Comparison of ENCODE assay signal across 2 cellular contexts in the genomic region with DNA sequence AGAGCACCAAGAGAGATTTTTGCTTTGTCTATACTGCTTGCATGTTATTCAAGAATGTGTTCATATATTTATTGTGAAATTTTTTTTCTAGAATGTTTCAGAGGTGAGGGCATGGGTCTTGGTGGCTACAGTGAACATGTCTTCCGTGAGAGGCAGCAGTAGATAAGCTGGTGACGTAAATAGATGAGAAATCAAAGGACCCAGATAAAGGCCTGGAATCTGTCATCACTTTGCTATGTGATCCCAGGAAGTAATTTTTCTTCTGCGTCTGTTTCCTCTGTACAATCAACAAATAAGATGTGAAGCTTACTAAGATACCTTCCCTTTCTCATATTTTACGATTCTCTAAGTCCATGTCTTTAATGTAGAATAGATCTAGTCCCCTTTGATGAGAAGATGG.
TF ChIP-seq lines count a peak whose summit lies in the region.

No MANE protein-coding gene starts in this region.

TF ChIP-seq in IMR-90, 13 proteins besides CTCF, POLR2A, EP300 and RAD21:
- TF ChIP-seq CEBPB (IDR thresholded peaks at IDR 0.05; ENCODE audit: low read depth, low read length) (peak; percentile 41; the same call in 1 of the 2 replicates), FOS (IDR thresholded peaks at IDR 0.05; ENCODE audit: low read depth, low read length) (0 out of 2 replicates have a peak, but pooled peaks have one; percentile 4), NFE2L2 (IDR thresholded peaks at IDR 0.05; ENCODE audit: low read depth, low read length) (no peak)

TF ChIP-seq in K562, 482 proteins besides CTCF, POLR2A, EP300 and RAD21:
- TF ChIP-seq EGR1 (conservative IDR thresholded peaks at IDR 0.05) = no peak
- TF ChIP-seq, protein P1, sequence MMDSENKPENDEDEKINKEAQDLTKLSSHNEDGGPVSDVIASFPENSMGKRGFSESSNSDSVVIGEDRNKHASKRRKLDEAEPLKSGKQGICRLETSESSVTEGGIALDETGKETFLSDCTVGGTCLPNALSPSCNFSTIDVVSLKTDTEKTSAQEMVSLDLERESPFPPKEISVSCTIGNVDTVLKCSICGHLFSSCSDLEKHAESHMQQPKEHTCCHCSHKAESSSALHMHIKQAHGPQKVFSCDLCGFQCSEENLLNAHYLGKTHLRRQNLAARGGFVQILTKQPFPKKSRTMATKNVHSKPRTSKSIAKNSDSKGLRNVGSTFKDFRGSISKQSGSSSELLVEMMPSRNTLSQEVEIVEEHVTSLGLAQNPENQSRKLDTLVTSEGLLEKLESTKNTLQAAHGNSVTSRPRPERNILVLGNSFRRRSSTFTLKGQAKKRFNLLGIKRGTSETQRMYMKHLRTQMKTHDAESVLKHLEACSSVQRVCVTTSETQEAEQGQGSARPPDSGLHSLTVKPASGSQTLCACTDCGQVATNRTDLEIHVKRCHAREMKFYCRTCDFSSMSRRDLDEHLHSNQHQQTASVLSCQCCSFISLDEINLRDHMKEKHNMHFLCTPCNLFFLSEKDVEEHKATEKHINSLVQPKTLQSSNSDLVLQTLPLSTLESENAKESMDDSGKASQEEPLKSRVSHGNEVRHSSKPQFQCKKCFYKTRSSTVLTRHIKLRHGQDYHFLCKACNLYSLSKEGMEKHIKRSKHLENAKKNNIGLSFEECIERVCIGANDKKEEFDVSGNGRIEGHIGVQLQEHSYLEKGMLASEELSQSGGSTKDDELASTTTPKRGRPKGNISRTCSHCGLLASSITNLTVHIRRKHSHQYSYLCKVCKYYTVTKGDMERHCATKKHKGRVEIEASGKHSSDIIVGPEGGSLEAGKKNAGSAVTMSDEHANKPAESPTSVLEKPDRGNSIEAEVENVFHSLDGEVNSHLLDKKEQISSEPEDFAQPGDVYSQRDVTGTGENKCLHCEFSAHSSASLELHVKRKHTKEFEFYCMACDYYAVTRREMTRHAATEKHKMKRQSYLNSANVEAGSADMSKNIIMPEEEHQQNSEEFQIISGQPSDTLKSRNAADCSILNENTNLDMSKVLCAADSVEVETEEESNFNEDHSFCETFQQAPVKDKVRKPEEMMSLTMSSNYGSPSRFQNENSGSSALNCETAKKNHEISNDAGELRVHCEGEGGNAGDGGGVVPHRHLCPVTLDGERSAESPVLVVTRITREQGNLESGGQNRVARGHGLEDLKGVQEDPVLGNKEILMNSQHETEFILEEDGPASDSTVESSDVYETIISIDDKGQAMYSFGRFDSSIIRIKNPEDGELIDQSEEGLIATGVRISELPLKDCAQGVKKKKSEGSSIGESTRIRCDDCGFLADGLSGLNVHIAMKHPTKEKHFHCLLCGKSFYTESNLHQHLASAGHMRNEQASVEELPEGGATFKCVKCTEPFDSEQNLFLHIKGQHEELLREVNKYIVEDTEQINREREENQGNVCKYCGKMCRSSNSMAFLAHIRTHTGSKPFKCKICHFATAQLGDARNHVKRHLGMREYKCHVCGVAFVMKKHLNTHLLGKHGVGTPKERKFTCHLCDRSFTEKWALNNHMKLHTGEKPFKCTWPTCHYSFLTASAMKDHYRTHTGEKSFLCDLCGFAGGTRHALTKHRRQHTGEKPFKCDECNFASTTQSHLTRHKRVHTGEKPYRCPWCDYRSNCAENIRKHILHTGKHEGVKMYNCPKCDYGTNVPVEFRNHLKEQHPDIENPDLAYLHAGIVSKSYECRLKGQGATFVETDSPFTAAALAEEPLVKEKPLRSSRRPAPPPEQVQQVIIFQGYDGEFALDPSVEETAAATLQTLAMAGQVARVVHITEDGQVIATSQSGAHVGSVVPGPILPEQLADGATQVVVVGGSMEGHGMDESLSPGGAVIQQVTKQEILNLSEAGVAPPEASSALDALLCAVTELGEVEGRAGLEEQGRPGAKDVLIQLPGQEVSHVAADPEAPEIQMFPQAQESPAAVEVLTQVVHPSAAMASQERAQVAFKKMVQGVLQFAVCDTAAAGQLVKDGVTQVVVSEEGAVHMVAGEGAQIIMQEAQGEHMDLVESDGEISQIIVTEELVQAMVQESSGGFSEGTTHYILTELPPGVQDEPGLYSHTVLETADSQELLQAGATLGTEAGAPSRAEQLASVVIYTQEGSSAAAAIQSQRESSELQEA (IDR thresholded peaks at IDR 0.05; ENCODE audit: low read depth) = no peak
- no peak for TF ChIP-seq U2AF2 (optimal IDR thresholded peaks at IDR 0.05; ENCODE audit: low read depth, low read length)
- TF ChIP-seq, protein P2, sequence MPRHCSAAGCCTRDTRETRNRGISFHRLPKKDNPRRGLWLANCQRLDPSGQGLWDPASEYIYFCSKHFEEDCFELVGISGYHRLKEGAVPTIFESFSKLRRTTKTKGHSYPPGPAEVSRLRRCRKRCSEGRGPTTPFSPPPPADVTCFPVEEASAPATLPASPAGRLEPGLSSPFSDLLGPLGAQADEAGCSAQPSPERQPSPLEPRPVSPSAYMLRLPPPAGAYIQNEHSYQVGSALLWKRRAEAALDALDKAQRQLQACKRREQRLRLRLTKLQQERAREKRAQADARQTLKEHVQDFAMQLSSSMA (CRISPR knock-in tag; IDR thresholded peaks at IDR 0.05) = no peak
- TF ChIP-seq RFX1 (IDR thresholded peaks at IDR 0.05) = no peak
- no peak for TF ChIP-seq RBM39 (optimal IDR thresholded peaks at IDR 0.05; ENCODE audit: low read depth, low read length)
- TF ChIP-seq, protein P3, sequence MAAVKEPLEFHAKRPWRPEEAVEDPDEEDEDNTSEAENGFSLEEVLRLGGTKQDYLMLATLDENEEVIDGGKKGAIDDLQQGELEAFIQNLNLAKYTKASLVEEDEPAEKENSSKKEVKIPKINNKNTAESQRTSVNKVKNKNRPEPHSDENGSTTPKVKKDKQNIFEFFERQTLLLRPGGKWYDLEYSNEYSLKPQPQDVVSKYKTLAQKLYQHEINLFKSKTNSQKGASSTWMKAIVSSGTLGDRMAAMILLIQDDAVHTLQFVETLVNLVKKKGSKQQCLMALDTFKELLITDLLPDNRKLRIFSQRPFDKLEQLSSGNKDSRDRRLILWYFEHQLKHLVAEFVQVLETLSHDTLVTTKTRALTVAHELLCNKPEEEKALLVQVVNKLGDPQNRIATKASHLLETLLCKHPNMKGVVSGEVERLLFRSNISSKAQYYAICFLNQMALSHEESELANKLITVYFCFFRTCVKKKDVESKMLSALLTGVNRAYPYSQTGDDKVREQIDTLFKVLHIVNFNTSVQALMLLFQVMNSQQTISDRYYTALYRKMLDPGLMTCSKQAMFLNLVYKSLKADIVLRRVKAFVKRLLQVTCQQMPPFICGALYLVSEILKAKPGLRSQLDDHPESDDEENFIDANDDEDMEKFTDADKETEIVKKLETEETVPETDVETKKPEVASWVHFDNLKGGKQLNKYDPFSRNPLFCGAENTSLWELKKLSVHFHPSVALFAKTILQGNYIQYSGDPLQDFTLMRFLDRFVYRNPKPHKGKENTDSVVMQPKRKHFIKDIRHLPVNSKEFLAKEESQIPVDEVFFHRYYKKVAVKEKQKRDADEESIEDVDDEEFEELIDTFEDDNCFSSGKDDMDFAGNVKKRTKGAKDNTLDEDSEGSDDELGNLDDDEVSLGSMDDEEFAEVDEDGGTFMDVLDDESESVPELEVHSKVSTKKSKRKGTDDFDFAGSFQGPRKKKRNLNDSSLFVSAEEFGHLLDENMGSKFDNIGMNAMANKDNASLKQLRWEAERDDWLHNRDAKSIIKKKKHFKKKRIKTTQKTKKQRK (IDR thresholded peaks at IDR 0.05; ENCODE audit: borderline replicate concordance, low read depth, low read length) = no peak
- peak; percentile 36 for TF ChIP-seq MEIS2 (IDR thresholded peaks at IDR 0.05; ENCODE audit: partially characterized antibody)
